1 cellular context compared by ENCODE assay signal in genomic region chr1:168640184-168640583, GRCh38.
TF ChIP-seq lines count a peak whose summit lies in the region.

No MANE protein-coding gene starts in this region.

TF ChIP-seq in HepG2, 621 proteins besides CTCF, POLR2A, EP300 and RAD21 (continued from another document):
- TF ChIP-seq ZNF691 (CRISPR knock-in tag; IDR thresholded peaks at IDR 0.05; ENCODE audit: borderline replicate concordance, low read depth) (no peak), MAFK (conservative IDR thresholded peaks at IDR 0.05 in 1 of 2, IDR thresholded peaks at IDR 0.05 in 1 of 2; ENCODE audit: low read length in 2 of 2) (peak; percentile 53 to 80), MAFF (IDR thresholded peaks at IDR 0.05; ENCODE audit: low read depth, low read length) (peak; percentile 70)
